ENCODE assay signal across 19 cellular contexts in genomic region chr15:65196637-65197336, GRCh38. TPM values are rescaled to one million over a fixed set of nuclear protein-coding genes. Genes with fewer than 3 reads are reported as not detected.
DNase-seq lines count a peak whose midpoint lies in the region; ATAC-seq and TF ChIP-seq lines count a peak whose summit lies in the region.
"Had no signal": no experiment of that assay in that cellular context is flagged by ENCODE, and none has a peak within 500 bp of the region (broad histone marks: within the 10 kb centered on the region; RNA-seq: fewer than 3 reads in every experiment).

No MANE protein-coding gene starts in this region.

- no peaks in the 10 kb centered on the region for H3K9me2 ChIP-seq in HCT116 (ENCODE audit: insufficient read depth)

- H3K4me1 ChIP-seq in HCT116 (ENCODE audit: control insufficient read depth in 1 of 2, insufficient read depth in 2 of 2, low read length in 2 of 2) (no peaks in the 10 kb centered on the region), esophagus muscularis mucosa (peaks cover 0 to 14% (median 12%) of the 10 kb centered on the region in 4 donors), suprapubic skin (peaks cover 7% of the 10 kb centered on the region)

- H3K4me3 Mint-ChIP-seq in stimulated activated effector memory CD8-positive, alpha-beta T cell treated with anti-CD3 and anti-CD28 coated beads, Interleukin-12 subunit alpha, Interleukin-12 subunit beta, amount 100 ng/mL, for 72 hours, result no peak overlapping the region

- H3K27ac ChIP-seq in HCT116 (ENCODE audit: low read depth, low read length), result no peak overlapping the region
- no peak overlapping the region for H3K27ac ChIP-seq in esophagus muscularis mucosa (replicated peaks in 1 of 4)
- H3K27ac ChIP-seq in suprapubic skin, result no peak overlapping the region
- H3K27ac ChIP-seq: HL-60, SK-N-MC had no signal

- intact Hi-C loops in HCT116 (cut with micrococcal nuclease) (no loop called here), esophagus muscularis mucosa (cut with DNase I) (no loop called here)

- TF ChIP-seq RAD21 in HCT116 (IDR thresholded peaks at IDR 0.05; ENCODE audit: low read depth), result no peak

- TF ChIP-seq CTCF in GM13976 (IDR thresholded peaks at IDR 0.05; ENCODE audit: borderline replicate concordance, control extremely low read depth, extremely low read depth, insufficient read depth, missing control alignments) (no peak), HCT116 (IDR thresholded peaks at IDR 0.05 in 2 of 3, conservative IDR thresholded peaks at IDR 0.05 in 1 of 3; ENCODE audit: borderline replicate concordance in 1 of 3, insufficient read depth in 1 of 3, low read depth in 2 of 3, low read length in 2 of 3) (0 out of 6 replicates have a peak, but pooled peaks of 1 of the 3 experiments have one; percentile 9), esophagus muscularis mucosa (IDR thresholded peaks at IDR 0.05) (no peak), suprapubic skin (IDR thresholded peaks at IDR 0.05) (no peak)

- RAD21 ChIA-PET in HCT116 (lab: Charles Lee; ENCODE audit: low non-redundant PET in 1 of 2, low total read pairs in 2 of 2, uncharacterized antibody in 2 of 2, unreplicated experiment in 2 of 2), result no interaction called here

- POLR2A ChIA-PET in HCT116 (lab: Charles Lee), result no interaction called here

- DNase-seq in GM13976 (ENCODE audit: low spot score) (peak; percentile 5), HCT116 (ENCODE audit: low read depth, low spot score) (no peak), esophagus muscularis mucosa (ENCODE audit: extremely low spot score) (peak; percentile 88), ureter (ENCODE audit: low spot score) (no peak), suprapubic skin (ENCODE audit: low spot score in 2 of 2) (no peak), C1 segment of cervical spinal cord (lab: John Stamatoyannopoulos, UW) (no peak)
- DNase-seq in stimulated activated effector memory CD8-positive, alpha-beta T cell treated with anti-CD3 and anti-CD28 coated beads, Interleukin-12 subunit alpha, Interleukin-12 subunit beta, amount 100 ng/mL, for 72 hours (ENCODE audit: low spot score in 2 of 2), result no peak
- DNase-seq: H7, IMR-90, Kasumi-1, MM.1S, NCI-H187, NCI-H226, NCI-H524, NCI-H82, OCI-M1, SHP77 had no signal

- TF ChIP-seq EP300 in esophagus muscularis mucosa (IDR thresholded peaks at IDR 0.05) (no peak), suprapubic skin (IDR thresholded peaks at IDR 0.05) (no peak)

- H3K9me3 Mint-ChIP-seq in stimulated activated effector memory CD8-positive, alpha-beta T cell treated with anti-CD3 and anti-CD28 coated beads, Interleukin-12 subunit alpha, Interleukin-12 subunit beta, amount 100 ng/mL, for 72 hours, result no peaks in the 10 kb centered on the region

- no peak for TF ChIP-seq POLR2A in HCT116 (IDR thresholded peaks at IDR 0.05; ENCODE audit: borderline replicate concordance, extremely low read depth, insufficient read depth, insufficient read length)
- no peak for TF ChIP-seq POLR2A in esophagus muscularis mucosa (IDR thresholded peaks at IDR 0.05; ENCODE audit: low read depth)
- TF ChIP-seq POLR2A in suprapubic skin (IDR thresholded peaks at IDR 0.05), result no peak

- WGBS in esophagus muscularis mucosa, result 91% methylated on average over 15 of the region's 19 CpGs
- 85% methylated on average over 4 of the region's 19 CpGs for WGBS in suprapubic skin

- in situ Hi-C loops in GM13976 (cut with MboI; ENCODE audit: low sequenced_read_pairs, unreplicated experiment), result loop anchor here (25.0 kb wide), 1 partner anchor 91 kb away; the partner anchor contains the start of genes PARP16 and RNU5A-1

- no peak overlapping the region for H3K4me2 ChIP-seq in HCT116 (ENCODE audit: low read length)

- H3K79me2 ChIP-seq in HCT116 (ENCODE audit: insufficient read depth, low read length), result no peaks in the 10 kb centered on the region

- H3K36me3 Mint-ChIP-seq in stimulated activated effector memory CD8-positive, alpha-beta T cell treated with anti-CD3 and anti-CD28 coated beads, Interleukin-12 subunit alpha, Interleukin-12 subunit beta, amount 100 ng/mL, for 72 hours, result no peaks in the 10 kb centered on the region

- ATAC-seq in HCT116, result 0 out of 2 replicates have a peak, but pooled peaks have one; percentile 37
- ATAC-seq in stimulated activated effector memory CD8-positive, alpha-beta T cell treated with anti-CD3 and anti-CD28 coated beads, Interleukin-12 subunit alpha, Interleukin-12 subunit beta, amount 100 ng/mL, for 72 hours, result peak; percentile 24

- CTCF ChIA-PET in HCT116 (lab: Charles Lee), result no interaction called here

- no TSS peak for BruUV-seq in HCT116 (replicated peaks; lab: Mats Ljungman, UMichigan)

- H3K4me3 ChIP-seq in HCT116 (replicated peaks in 1 of 2; ENCODE audit: low read depth in 1 of 2, low read length in 2 of 2) (no peak overlapping the region), esophagus muscularis mucosa (no peak overlapping the region), suprapubic skin (no peak overlapping the region)
- H3K4me3 ChIP-seq: SK-N-MC had no signal

- no peak overlapping the region for H3K27ac Mint-ChIP-seq in stimulated activated effector memory CD8-positive, alpha-beta T cell treated with anti-CD3 and anti-CD28 coated beads, Interleukin-12 subunit alpha, Interleukin-12 subunit beta, amount 100 ng/mL, for 72 hours

- H3K27me3 ChIP-seq in HCT116 (ENCODE audit: insufficient read depth, low read length), result no peaks in the 10 kb centered on the region
- no peaks in the 10 kb centered on the region for H3K27me3 ChIP-seq in esophagus muscularis mucosa
- no peaks in the 10 kb centered on the region for H3K27me3 ChIP-seq in suprapubic skin

- H4K20me1 ChIP-seq in HCT116 (ENCODE audit: insufficient read depth), result no peaks in the 10 kb centered on the region

- H3K36me3 ChIP-seq in HCT116 (ENCODE audit: control insufficient read depth in 1 of 2, insufficient read depth in 2 of 2, low read length in 2 of 2) (no peaks in the 10 kb centered on the region), esophagus muscularis mucosa (peaks cover 0 to 3% (median 0%) of the 10 kb centered on the region in 4 donors), suprapubic skin (peaks cover 5% of the 10 kb centered on the region)

- H2AFZ ChIP-seq in HCT116 (ENCODE audit: low read depth, low read length, poor library complexity, severe bottlenecking), result no peak overlapping the region

- H3K4me1 Mint-ChIP-seq in stimulated activated effector memory CD8-positive, alpha-beta T cell treated with anti-CD3 and anti-CD28 coated beads, Interleukin-12 subunit alpha, Interleukin-12 subunit beta, amount 100 ng/mL, for 72 hours, result no peaks in the 10 kb centered on the region

- H3K9me3 ChIP-seq in HCT116 (ENCODE audit: control insufficient read depth in 1 of 2, insufficient read depth in 1 of 2, low read depth in 1 of 2, low read length in 2 of 2) (no peaks in the 10 kb centered on the region), esophagus muscularis mucosa (no peaks in the 10 kb centered on the region), suprapubic skin (no peaks in the 10 kb centered on the region)

- no peak overlapping the region for H3K9ac ChIP-seq in HCT116 (ENCODE audit: low read length)

TF ChIP-seq in HCT116, 20 proteins besides CTCF, POLR2A, EP300 and RAD21 (continues in another document):
- TF ChIP-seq CEBPB (IDR thresholded peaks at IDR 0.05; ENCODE audit: low read depth) (no peak), SRF (IDR thresholded peaks at IDR 0.05; ENCODE audit: low read depth) (no peak), EZH2 (IDR thresholded peaks at IDR 0.05) (no peak), YY1 (IDR thresholded peaks at IDR 0.05; ENCODE audit: extremely low read depth, insufficient replicate concordance, low read depth, low read length) (no peak), EZH2phosphoT487 (IDR thresholded peaks at IDR 0.05; ENCODE audit: borderline replicate concordance) (no peak), EGR1 (IDR thresholded peaks at IDR 0.05; ENCODE audit: low read depth) (no peak), MAX (IDR thresholded peaks at IDR 0.05) (no peak), ZBTB33 (IDR thresholded peaks at IDR 0.05; ENCODE audit: extremely low read depth, insufficient replicate concordance, low read length) (no peak), SIN3A (IDR thresholded peaks at IDR 0.05; ENCODE audit: low read depth) (no peak), JUND (IDR thresholded peaks at IDR 0.05) (no peak)

RNA-seq across cellular contexts. Expression of gene CLPX, which starts 11.6 kb away (rescaled TPM):
- total RNA-seq in HCT116 (2021; ENCODE audit: unreplicated experiment), result 64.1 TPM
- 35.8 and 42.8 TPM in 2 replicates for polyA plus RNA-seq in HCT116 (2012)
- total RNA-seq in esophagus muscularis mucosa, result 10 to 100 TPM; 37.4 to 53.2 (median 39.8) TPM
- 52.6 TPM for total RNA-seq in ureter
- 100 to 1,000 TPM in 1 of 4 donors, 10 to 100 TPM in 3; 45.5 to 103 (median 58.3) TPM for total RNA-seq in suprapubic skin

RNA-seq across cellular contexts. Expression of gene CILP, which starts 14.5 kb away (rescaled TPM):
- not detected for total RNA-seq in HCT116 (2021; ENCODE audit: unreplicated experiment)
- 0.01 and 0.04 TPM in 2 replicates for polyA plus RNA-seq in HCT116 (2012)
- 100 to 1,000 TPM in 2 of 4 donors, 10 to 100 TPM in 2; 40.4 to 166 (median 93.8) TPM for total RNA-seq in esophagus muscularis mucosa
- total RNA-seq in ureter, result 5.4 TPM
- 10 to 100 TPM in 3 of 4 donors, 1 to 10 TPM in 1; 2.7 to 15.2 (median 11.3) TPM for total RNA-seq in suprapubic skin
- total RNA-seq: H7 had no signal

Comparison
In these comparisons a context has a peak if more than half of its experiments do, and no peak if none do; other contexts are left out.
1. DNase-seq: peak in GM13976 (single experiment) and esophagus muscularis mucosa (single experiment); none in HCT116 (single experiment), stimulated activated effector memory CD8-positive, alpha-beta T cell treated with anti-CD3 and anti-CD28 coated beads, Interleukin-12 subunit alpha, Interleukin-12 subunit beta, amount 100 ng/mL, for 72 hours (0 of 2), ureter (single experiment), suprapubic skin (0 of 2) and C1 segment of cervical spinal cord (0 of 14).